17 cellular contexts compared by ENCODE assay signal in the genomic region with DNA sequence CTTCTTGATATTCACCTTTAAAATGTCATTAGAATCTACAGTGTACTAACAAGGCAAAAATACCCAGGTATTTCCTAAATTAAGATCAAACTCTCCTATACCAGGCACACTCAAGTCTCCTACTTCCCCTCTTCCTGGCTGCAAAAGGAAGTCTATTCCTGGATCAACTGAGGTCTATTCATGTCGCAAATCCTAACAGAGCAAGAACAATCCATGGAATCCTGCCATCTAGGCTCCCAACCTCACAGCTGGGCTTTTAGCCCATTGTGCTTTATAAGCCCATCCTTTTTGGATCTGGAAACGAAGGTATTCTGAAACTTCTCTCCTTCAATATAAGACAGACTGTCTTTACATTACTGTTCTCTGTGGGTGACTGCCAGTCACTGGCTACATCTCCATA.
DNase-seq lines count a peak whose midpoint lies in the region; ATAC-seq, FAIRE-seq and TF ChIP-seq lines count a peak whose summit lies in the region.
"Had no signal": no experiment of that assay in that cellular context is flagged by ENCODE, and none has a peak within 500 bp of the region (broad histone marks: within the 10 kb centered on the region; RNA-seq: fewer than 3 reads in every experiment).

No MANE protein-coding gene starts in this region.

- TF ChIP-seq CTCF in GM23338 (conservative IDR thresholded peaks at IDR 0.05; ENCODE audit: low read depth in 2 of 2) (no peak), pancreas (IDR thresholded peaks at IDR 0.05) (no peak), lower lobe of right lung (IDR thresholded peaks at IDR 0.05) (no peak)

- DNase-seq in GM23338 (ENCODE audit: low spot score) (peak; percentile 48), astrocyte of the hippocampus (ENCODE audit: low read depth, low spot score) (peak; percentile 41), left ventricle myocardium superior (no peak), pancreas (no peak), lower lobe of right lung (no peak), NCI-H1105 treated with DMSO at 0.1 percent for 48 hours (lab: John Stamatoyannopoulos, UW) (no peak)
- DNase-seq in activated T-cell treated with anti-CD3 and anti-CD28 coated beads, Interleukin-2, amount 50 U/mL, for 72 hours = no peak
- DNase-seq: activated T-cell treated with anti-CD3 and anti-CD28 coated beads, Interleukin-2, amount 50 U/mL, for 4 hours; cerebellar nuclear complex; GDM1; NCI-H1048; SK-N-SH had no signal

- H3K36me3 ChIP-seq in GM23338 (ENCODE audit: insufficient read depth) (no peaks in the 10 kb centered on the region), pancreas (no peaks in the 10 kb centered on the region), lower lobe of right lung (no peaks in the 10 kb centered on the region)
- H3K36me3 ChIP-seq: gastroesophageal sphincter, prostate gland had no signal

- H3K4me2 ChIP-seq in GM23338 = no peak overlapping the region
- H3K4me2 ChIP-seq: SK-N-SH had no signal

- no peak overlapping the region for H3K27ac Mint-ChIP-seq in GM23338
- H3K27ac Mint-ChIP-seq in activated T-cell treated with anti-CD3 and anti-CD28 coated beads, Interleukin-2, amount 50 U/mL, for 72 hours = no peak overlapping the region

- H3K9me3 ChIP-seq in pancreas (no peaks in the 10 kb centered on the region), lower lobe of right lung (no peaks in the 10 kb centered on the region)
- H3K9me3 ChIP-seq: gastroesophageal sphincter, prostate gland, SK-N-SH had no signal

- no peak for FAIRE-seq in pancreas (lab: Jason Lieb, UNC)
- FAIRE-seq: endometrium, islet of Langerhans had no signal

- H3K36me3 Mint-ChIP-seq in GM23338 (ENCODE audit: low read depth) = no peaks in the 10 kb centered on the region
- H3K36me3 Mint-ChIP-seq in activated T-cell treated with anti-CD3 and anti-CD28 coated beads, Interleukin-2, amount 50 U/mL, for 72 hours (ENCODE audit: insufficient read depth in 2 of 2) = no peaks in the 10 kb centered on the region

- intact Hi-C loops in left ventricle myocardium superior (cut with micrococcal nuclease) (loop anchor here (10.0 kb wide), 1 partner anchor 410 kb away; no protein-coding TSS in a partner anchor), pancreas (cut with DNase I) (no loop called here), lower lobe of right lung (cut with DNase I) (no loop called here)

- H4K20me1 ChIP-seq in GM23338 (replicated peaks; ENCODE audit: insufficient read depth) = no peaks in the 10 kb centered on the region

- no peak overlapping the region for H3K4me3 Mint-ChIP-seq in GM23338
- H3K4me3 Mint-ChIP-seq in activated T-cell treated with anti-CD3 and anti-CD28 coated beads, Interleukin-2, amount 50 U/mL, for 72 hours = no peak overlapping the region
- H3K4me3 Mint-ChIP-seq: activated T-cell treated with anti-CD3 and anti-CD28 coated beads, Interleukin-2, amount 50 U/mL, for 4 hours had no signal

- no peaks in the 10 kb centered on the region for H3K9me2 ChIP-seq in GM23338 (ENCODE audit: insufficient read depth)
- H3K9me2 ChIP-seq: SK-N-SH had no signal

- H3K27ac ChIP-seq in GM23338 (ENCODE audit: low read depth) = no peak overlapping the region
- H3K27ac ChIP-seq in pancreas = no peak overlapping the region
- H3K27ac ChIP-seq in lower lobe of right lung = no peak overlapping the region
- H3K27ac ChIP-seq: gastroesophageal sphincter, prostate gland had no signal

- peak; percentile 75 for ATAC-seq in GM23338
- ATAC-seq in left ventricle myocardium superior = peak; percentile 92
- ATAC-seq in pancreas = peak in 3 of 4 donors; percentile 43 to 61 (median 47)
- ATAC-seq in lower lobe of right lung = no peak
- no peak for ATAC-seq in activated T-cell treated with anti-CD3 and anti-CD28 coated beads, Interleukin-2, amount 50 U/mL, for 72 hours (replicated peaks in 1 of 2)
- no peak for ATAC-seq in GM19351 (IDR thresholded peaks at IDR 0.05; ENCODE audit: unreplicated experiment)
- ATAC-seq: activated T-cell treated with anti-CD3 and anti-CD28 coated beads, Interleukin-2, amount 50 U/mL, for 4 hours; gastroesophageal sphincter had no signal

- H3K4me1 ChIP-seq in GM23338 (ENCODE audit: insufficient read depth) (peaks cover 6% of the 10 kb centered on the region), pancreas (peaks cover 6 to 14% (median 13%) of the 10 kb centered on the region in 3 donors), lower lobe of right lung (peaks cover 4% of the 10 kb centered on the region)
- H3K4me1 ChIP-seq: prostate gland had no signal

- H3K4me1 Mint-ChIP-seq in GM23338 = peaks cover 24% of the 10 kb centered on the region
- H3K4me1 Mint-ChIP-seq in activated T-cell treated with anti-CD3 and anti-CD28 coated beads, Interleukin-2, amount 50 U/mL, for 72 hours (ENCODE audit: low read depth) = no peaks in the 10 kb centered on the region

- H3K9me3 Mint-ChIP-seq in GM23338 = no peaks in the 10 kb centered on the region
- peaks cover 1 to 2% of the 10 kb centered on the region in 2 donors for H3K9me3 Mint-ChIP-seq in activated T-cell treated with anti-CD3 and anti-CD28 coated beads, Interleukin-2, amount 50 U/mL, for 72 hours
- H3K9me3 Mint-ChIP-seq: activated T-cell treated with anti-CD3 and anti-CD28 coated beads, Interleukin-2, amount 50 U/mL, for 4 hours had no signal

- no peaks in the 10 kb centered on the region for H3F3A ChIP-seq in GM23338 (replicated peaks; ENCODE audit: low read depth)

- 35 to 54% methylated on average over 2 of the region's 2 CpGs for WGBS in pancreas, 2 donors

- H3K27me3 ChIP-seq in GM23338 (ENCODE audit: insufficient read depth) (no peaks in the 10 kb centered on the region), pancreas (no peaks in the 10 kb centered on the region), lower lobe of right lung (ENCODE audit: low read depth) (no peaks in the 10 kb centered on the region)
- H3K27me3 ChIP-seq: gastroesophageal sphincter had no signal

- H3K4me3 ChIP-seq in GM23338 (no peak overlapping the region), pancreas (no peak overlapping the region), lower lobe of right lung (no peak overlapping the region)
- H3K4me3 ChIP-seq: gastroesophageal sphincter, prostate gland had no signal

- no peaks in the 10 kb centered on the region for H3K27me3 Mint-ChIP-seq in GM23338 (ENCODE audit: insufficient read depth, low read depth, poor library complexity)
- H3K27me3 Mint-ChIP-seq in activated T-cell treated with anti-CD3 and anti-CD28 coated beads, Interleukin-2, amount 50 U/mL, for 72 hours (ENCODE audit: low read depth) = no peaks in the 10 kb centered on the region

- H2AFZ ChIP-seq in GM23338 = no peak overlapping the region

- H3K79me2 ChIP-seq in GM23338 (replicated peaks; ENCODE audit: insufficient read depth) = no peaks in the 10 kb centered on the region

TF ChIP-seq in GM23338, 12 proteins besides CTCF, POLR2A, EP300 and RAD21 (continues in another document):
- TF ChIP-seq, protein P1, sequence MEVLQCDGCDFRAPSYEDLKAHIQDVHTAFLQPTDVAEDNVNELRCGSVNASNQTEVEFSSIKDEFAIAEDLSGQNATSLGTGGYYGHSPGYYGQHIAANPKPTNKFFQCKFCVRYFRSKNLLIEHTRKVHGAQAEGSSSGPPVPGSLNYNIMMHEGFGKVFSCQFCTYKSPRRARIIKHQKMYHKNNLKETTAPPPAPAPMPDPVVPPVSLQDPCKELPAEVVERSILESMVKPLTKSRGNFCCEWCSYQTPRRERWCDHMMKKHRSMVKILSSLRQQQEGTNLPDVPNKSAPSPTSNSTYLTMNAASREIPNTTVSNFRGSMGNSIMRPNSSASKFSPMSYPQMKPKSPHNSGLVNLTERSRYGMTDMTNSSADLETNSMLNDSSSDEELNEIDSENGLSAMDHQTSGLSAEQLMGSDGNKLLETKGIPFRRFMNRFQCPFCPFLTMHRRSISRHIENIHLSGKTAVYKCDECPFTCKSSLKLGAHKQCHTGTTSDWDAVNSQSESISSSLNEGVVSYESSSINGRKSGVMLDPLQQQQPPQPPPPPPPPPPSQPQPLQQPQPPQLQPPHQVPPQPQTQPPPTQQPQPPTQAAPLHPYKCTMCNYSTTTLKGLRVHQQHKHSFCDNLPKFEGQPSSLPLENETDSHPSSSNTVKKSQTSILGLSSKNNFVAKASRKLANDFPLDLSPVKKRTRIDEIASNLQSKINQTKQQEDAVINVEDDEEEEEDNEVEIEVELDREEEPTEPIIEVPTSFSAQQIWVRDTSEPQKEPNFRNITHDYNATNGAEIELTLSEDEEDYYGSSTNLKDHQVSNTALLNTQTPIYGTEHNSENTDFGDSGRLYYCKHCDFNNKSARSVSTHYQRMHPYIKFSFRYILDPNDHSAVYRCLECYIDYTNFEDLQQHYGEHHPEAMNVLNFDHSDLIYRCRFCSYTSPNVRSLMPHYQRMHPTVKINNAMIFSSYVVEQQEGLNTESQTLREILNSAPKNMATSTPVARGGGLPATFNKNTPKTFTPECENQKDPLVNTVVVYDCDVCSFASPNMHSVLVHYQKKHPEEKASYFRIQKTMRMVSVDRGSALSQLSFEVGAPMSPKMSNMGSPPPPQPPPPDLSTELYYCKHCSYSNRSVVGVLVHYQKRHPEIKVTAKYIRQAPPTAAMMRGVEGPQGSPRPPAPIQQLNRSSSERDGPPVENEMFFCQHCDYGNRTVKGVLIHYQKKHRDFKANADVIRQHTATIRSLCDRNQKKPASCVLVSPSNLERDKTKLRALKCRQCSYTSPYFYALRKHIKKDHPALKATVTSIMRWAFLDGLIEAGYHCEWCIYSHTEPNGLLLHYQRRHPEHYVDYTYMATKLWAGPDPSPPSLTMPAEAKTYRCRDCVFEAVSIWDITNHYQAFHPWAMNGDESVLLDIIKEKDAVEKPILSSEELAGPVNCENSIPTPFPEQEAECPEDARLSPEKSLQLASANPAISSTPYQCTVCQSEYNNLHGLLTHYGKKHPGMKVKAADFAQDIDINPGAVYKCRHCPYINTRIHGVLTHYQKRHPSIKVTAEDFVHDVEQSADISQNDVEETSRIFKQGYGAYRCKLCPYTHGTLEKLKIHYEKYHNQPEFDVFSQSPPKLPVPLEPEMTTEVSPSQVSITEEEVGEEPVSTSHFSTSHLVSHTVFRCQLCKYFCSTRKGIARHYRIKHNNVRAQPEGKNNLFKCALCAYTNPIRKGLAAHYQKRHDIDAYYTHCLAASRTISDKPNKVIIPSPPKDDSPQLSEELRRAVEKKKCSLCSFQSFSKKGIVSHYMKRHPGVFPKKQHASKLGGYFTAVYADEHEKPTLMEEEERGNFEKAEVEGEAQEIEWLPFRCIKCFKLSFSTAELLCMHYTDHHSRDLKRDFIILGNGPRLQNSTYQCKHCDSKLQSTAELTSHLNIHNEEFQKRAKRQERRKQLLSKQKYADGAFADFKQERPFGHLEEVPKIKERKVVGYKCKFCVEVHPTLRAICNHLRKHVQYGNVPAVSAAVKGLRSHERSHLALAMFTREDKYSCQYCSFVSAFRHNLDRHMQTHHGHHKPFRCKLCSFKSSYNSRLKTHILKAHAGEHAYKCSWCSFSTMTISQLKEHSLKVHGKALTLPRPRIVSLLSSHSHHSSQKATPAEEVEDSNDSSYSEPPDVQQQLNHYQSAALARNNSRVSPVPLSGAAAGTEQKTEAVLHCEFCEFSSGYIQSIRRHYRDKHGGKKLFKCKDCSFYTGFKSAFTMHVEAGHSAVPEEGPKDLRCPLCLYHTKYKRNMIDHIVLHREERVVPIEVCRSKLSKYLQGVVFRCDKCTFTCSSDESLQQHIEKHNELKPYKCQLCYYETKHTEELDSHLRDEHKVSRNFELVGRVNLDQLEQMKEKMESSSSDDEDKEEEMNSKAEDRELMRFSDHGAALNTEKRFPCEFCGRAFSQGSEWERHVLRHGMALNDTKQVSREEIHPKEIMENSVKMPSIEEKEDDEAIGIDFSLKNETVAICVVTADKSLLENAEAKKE (CRISPR knock-in tag; IDR thresholded peaks at IDR 0.05) = 0 out of 2 replicates have a peak, but pooled peaks have one; percentile 4

Comparison
In these comparisons a context has a peak if more than half of its experiments do, and no peak if none do; other contexts are left out.
1. ATAC-seq: peak in GM23338 (single experiment), left ventricle myocardium superior (single experiment) and pancreas (3 of 4); none in lower lobe of right lung (0 of 2), activated T-cell treated with anti-CD3 and anti-CD28 coated beads, Interleukin-2, amount 50 U/mL, for 72 hours (0 of 2) and GM19351 (single experiment).
2. DNase-seq: peak in GM23338 (single experiment) and astrocyte of the hippocampus (single experiment); none in left ventricle myocardium superior (single experiment), pancreas (0 of 6), lower lobe of right lung (single experiment), activated T-cell treated with anti-CD3 and anti-CD28 coated beads, Interleukin-2, amount 50 U/mL, for 72 hours (0 of 2) and NCI-H1105 treated with DMSO at 0.1 percent for 48 hours (single experiment).